ENCODE assay signal across 1 cellular context in genomic region chr11:67505605-67506396, GRCh38.
TF ChIP-seq lines count a peak whose summit lies in the region.

No MANE protein-coding gene starts in this region.

TF ChIP-seq in SK-N-SH, 30 proteins besides CTCF, POLR2A, EP300 and RAD21 (continued from another document):
- TF ChIP-seq POLR2AphosphoS5 (IDR thresholded peaks at IDR 0.05; ENCODE audit: low read depth, low read length) (no peak), SMC3 (IDR thresholded peaks at IDR 0.05; ENCODE audit: low read depth, low read length) (peak; percentile 81), YY1 (IDR thresholded peaks at IDR 0.05; ENCODE audit: low read depth) (no peak), SIN3A (IDR thresholded peaks at IDR 0.05; ENCODE audit: borderline replicate concordance, low read depth, low read length) (peak; percentile 72; the same call in 1 of the 2 replicates)
